In genomic region chr14:93858896-93859295, GRCh38 we compare ENCODE assay signal across 27 cellular contexts.
"Had no signal": no experiment of that assay in that cellular context is flagged by ENCODE, and none has a peak within 500 bp of the region (broad histone marks: within the 10 kb centered on the region; RNA-seq: fewer than 3 reads in every experiment).

No MANE protein-coding gene starts in this region.

- DNase-seq: effector memory CD4-positive, alpha-beta T cell; foreskin melanocyte; glutamatergic neuron; heart right ventricle; hypothalamus; immature natural killer cell; islet precursor cell; kidney glomerular epithelial cell; left colon; left ventricle myocardium inferior; lower lobe of right lung; naive thymus-derived CD8-positive, alpha-beta T cell; sigmoid colon; stimulated activated CD4-positive, alpha-beta T cell treated with anti-CD3 and anti-CD28 coated beads, Interleukin-2, amount 100 ng/mL, for 24 hours; stimulated activated CD4-positive, alpha-beta T cell treated with anti-CD3 and anti-CD28 coated beads, Interleukin-4, amount 100 ng/mL, for 24 hours; stimulated activated naive CD4-positive, alpha-beta T cell treated with Interleukin-2 at 50 U/mL for 16 hours; substantia nigra; testis; tibial artery had no signal

- H3K27me3 ChIP-seq: esophagus muscularis mucosa, right atrium auricular region, sigmoid colon, testis, tibial artery had no signal

- H3K9me3 ChIP-seq: esophagus muscularis mucosa, heart right ventricle, left ventricle myocardium inferior, lower lobe of right lung, prostate gland, right atrium auricular region, sigmoid colon, testis, tibial artery had no signal

- H3K27ac ChIP-seq: coronary artery, heart right ventricle, left ventricle myocardium inferior, lower lobe of right lung, right atrium auricular region, sigmoid colon, testis, tibial artery had no signal

- H3K36me3 Mint-ChIP-seq: immature natural killer cell; naive thymus-derived CD8-positive, alpha-beta T cell; stimulated activated effector memory CD8-positive, alpha-beta T cell treated with anti-CD3 and anti-CD28 coated beads, Interleukin-12 subunit alpha, Interleukin-12 subunit beta, amount 100 ng/mL, for 72 hours; type B pancreatic cell had no signal

- H3K9me3 Mint-ChIP-seq: naive thymus-derived CD8-positive, alpha-beta T cell; stimulated activated effector memory CD8-positive, alpha-beta T cell treated with anti-CD3 and anti-CD28 coated beads, Interleukin-12 subunit alpha, Interleukin-12 subunit beta, amount 100 ng/mL, for 72 hours; type B pancreatic cell had no signal

- H3K4me3 ChIP-seq: coronary artery, esophagus muscularis mucosa, heart right ventricle, left ventricle myocardium inferior, lower lobe of right lung, prostate gland, right atrium auricular region, sigmoid colon, testis, tibial artery had no signal

- H3K36me3 ChIP-seq: esophagus muscularis mucosa, heart right ventricle, left ventricle myocardium inferior, lower lobe of right lung, prostate gland, right atrium auricular region, sigmoid colon, tibial artery had no signal

- H3K4me3 Mint-ChIP-seq: immature natural killer cell; naive thymus-derived CD8-positive, alpha-beta T cell; stimulated activated effector memory CD8-positive, alpha-beta T cell treated with anti-CD3 and anti-CD28 coated beads, Interleukin-12 subunit alpha, Interleukin-12 subunit beta, amount 100 ng/mL, for 72 hours; type B pancreatic cell had no signal

- H3K4me1 Mint-ChIP-seq: immature natural killer cell; naive thymus-derived CD8-positive, alpha-beta T cell; stimulated activated effector memory CD8-positive, alpha-beta T cell treated with anti-CD3 and anti-CD28 coated beads, Interleukin-12 subunit alpha, Interleukin-12 subunit beta, amount 100 ng/mL, for 72 hours had no signal

- H3K4me1 ChIP-seq: heart right ventricle, left ventricle myocardium inferior, lower lobe of right lung, right atrium auricular region, testis had no signal

- H3K27ac Mint-ChIP-seq: naive thymus-derived CD8-positive, alpha-beta T cell; stimulated activated effector memory CD8-positive, alpha-beta T cell treated with anti-CD3 and anti-CD28 coated beads, Interleukin-12 subunit alpha, Interleukin-12 subunit beta, amount 100 ng/mL, for 72 hours; type B pancreatic cell had no signal

- FAIRE-seq: endothelial cell of umbilical vein, urothelium cell line had no signal
